In the genomic region with DNA sequence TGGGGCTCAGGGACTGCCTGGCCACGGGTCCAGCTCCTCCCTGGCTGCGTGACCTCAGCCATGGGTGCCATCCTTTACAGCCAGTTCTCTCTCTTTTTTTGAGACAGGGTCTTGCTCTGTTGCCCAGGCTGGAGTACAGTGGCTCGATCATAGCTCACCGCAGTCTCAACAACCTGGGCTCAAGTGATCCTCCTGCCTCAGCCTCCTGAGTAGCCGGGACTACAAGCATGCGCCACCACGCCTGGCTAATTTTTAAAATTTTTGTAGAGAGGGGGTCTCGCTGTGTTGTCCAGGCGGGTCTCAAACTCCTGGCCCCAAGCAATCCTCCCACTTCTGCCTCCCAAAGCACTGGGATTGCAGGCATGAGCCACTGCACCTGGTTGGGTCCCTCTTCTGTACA, we compare ENCODE assay signal across 8 cellular contexts.
"Had no signal": no experiment of that assay in that cellular context is flagged by ENCODE, and none has a peak within 500 bp of the region (broad histone marks: within the 10 kb centered on the region; RNA-seq: fewer than 3 reads in every experiment).

No MANE protein-coding gene starts in this region.

- FAIRE-seq: G401.6, GM12878, GM12891, GM12892, GM18507, GM19239 had no signal

- H3K4me3 ChIP-seq: GM12878 had no signal

- ATAC-seq: GM12878 had no signal

- DNase-seq: GDM1, GF-D8 had no signal
